9 cellular contexts compared by ENCODE assay signal in genomic region chr13:114319441-114319871, GRCh38. TPM values are rescaled to one million over a fixed set of nuclear protein-coding genes. Genes with fewer than 3 reads are reported as not detected.
DNase-seq lines count a peak whose midpoint lies in the region; ATAC-seq, FAIRE-seq and TF ChIP-seq lines count a peak whose summit lies in the region.
"Had no signal": no experiment of that assay in that cellular context is flagged by ENCODE, and none has a peak within 500 bp of the region (broad histone marks: within the 10 kb centered on the region; RNA-seq: fewer than 3 reads in every experiment).

No MANE protein-coding gene starts in this region.

- no peak for DNase-seq in CD4-positive, alpha-beta memory T cell
- DNase-seq in HS-5 (ENCODE audit: low read depth) = peak; percentile 72
- no peak for DNase-seq in GM12878 (ENCODE audit: low read depth, low spot score)
- DNase-seq in naive thymus-derived CD4-positive, alpha-beta T cell = no peak
- DNase-seq in anterior cingulate cortex (lab: John Stamatoyannopoulos, UW) = no peak
- DNase-seq in NCI-H2081 (lab: John Stamatoyannopoulos, UW) = no peak
- DNase-seq: posterior cingulate gyrus had no signal

- SMC1A ChIA-PET in GM12878 (lab: Charles Lee; ENCODE audit: uncharacterized antibody, unreplicated experiment) = interaction anchor here (0.9 to 5.2 kb wide), 4 partner anchors 8 to 38 kb away, joined by 3 to 43 read pairs (median 3); partner anchors contain the start of gene UPF3A

- peaks cover 2% of the 10 kb centered on the region; the same call in 1 of the 2 replicates for H4K20me1 ChIP-seq in GM12878 (ENCODE audit: control insufficient read depth, insufficient read depth)

- H3K4me1 Mint-ChIP-seq in CD4-positive, alpha-beta memory T cell = peaks cover 31 to 51% (median 38%) of the 10 kb centered on the region in 4 donors
- H3K4me1 Mint-ChIP-seq in naive thymus-derived CD4-positive, alpha-beta T cell = peaks cover 36 to 56% (median 50%) of the 10 kb centered on the region in 7 donors

- ATAC-seq in GM12878 = no peak
- ATAC-seq in naive thymus-derived CD4-positive, alpha-beta T cell = no peak
- ATAC-seq in GM18520 (IDR thresholded peaks at IDR 0.05; ENCODE audit: unreplicated experiment) = no peak

- H3K27ac Mint-ChIP-seq in CD4-positive, alpha-beta memory T cell = peak overlapping the region; percentile 5 to 57 (median 43)
- H3K27ac Mint-ChIP-seq in naive thymus-derived CD4-positive, alpha-beta T cell = peak overlapping the region in 7 of 9 donors; percentile 22 to 75 (median 48)

- TF ChIP-seq RAD21 in GM12878 (IDR thresholded peaks at IDR 0.05; ENCODE audit: insufficient read depth, low read depth, low read length) = no peak

- WGBS in GM12878 (ENCODE audit: insufficient coverage, insufficient replicate concordance, low lambda C conversion rate, missing lambda C conversion rate) = 95% methylated on average over 3 of the region's 3 CpGs

- H3K9me3 Mint-ChIP-seq in CD4-positive, alpha-beta memory T cell = no peaks in the 10 kb centered on the region
- H3K9me3 Mint-ChIP-seq in naive thymus-derived CD4-positive, alpha-beta T cell = no peaks in the 10 kb centered on the region

- H3K27ac ChIP-seq in CD4-positive, alpha-beta memory T cell (ENCODE audit: low read depth, low read length) = no peak overlapping the region
- H3K27ac ChIP-seq in GM12878 (ENCODE audit: control insufficient read depth, insufficient read depth) = no peak overlapping the region; the same call in 1 of the 2 replicates
- H3K27ac ChIP-seq in naive thymus-derived CD4-positive, alpha-beta T cell (ENCODE audit: low read depth, low read length) = no peak overlapping the region
- H3K27ac ChIP-seq: SK-N-MC had no signal

- BruUV-seq in GM12878 (replicated peaks; lab: Mats Ljungman, UMichigan) = TSS peak; percentile 1

- TF ChIP-seq EP300 in GM12878 (IDR thresholded peaks at IDR 0.05; ENCODE audit: borderline replicate concordance in 1 of 2, control insufficient read depth in 1 of 2, low read depth in 2 of 2, low read length in 2 of 2) = no peak

- no peaks in the 10 kb centered on the region for H3K27me3 Mint-ChIP-seq in CD4-positive, alpha-beta memory T cell
- H3K27me3 Mint-ChIP-seq in naive thymus-derived CD4-positive, alpha-beta T cell = no peaks in the 10 kb centered on the region

- H3K9me3 ChIP-seq in CD4-positive, alpha-beta memory T cell (ENCODE audit: control insufficient read depth in 1 of 2, low read length in 2 of 2) = no peaks in the 10 kb centered on the region
- H3K9me3 ChIP-seq in GM12878 (replicated peaks; ENCODE audit: control insufficient read depth, insufficient read depth, low read length) = no peaks in the 10 kb centered on the region
- H3K9me3 ChIP-seq in naive thymus-derived CD4-positive, alpha-beta T cell (ENCODE audit: control insufficient read depth in 2 of 3, low read length in 3 of 3) = no peaks in the 10 kb centered on the region

- intact Hi-C loops in CD4-positive, alpha-beta memory T cell (cut with micrococcal nuclease) = no loop called here
- intact Hi-C loops in GM12878 (cut with micrococcal nuclease; ENCODE audit: unreplicated experiment) = no loop called here
- intact Hi-C loops in naive thymus-derived CD4-positive, alpha-beta T cell (cut with micrococcal nuclease) = no loop called here

- H3K4me1 ChIP-seq in CD4-positive, alpha-beta memory T cell (ENCODE audit: insufficient read depth, low read length) = peaks cover 51% of the 10 kb centered on the region
- no peaks in the 10 kb centered on the region for H3K4me1 ChIP-seq in GM12878 (ENCODE audit: control insufficient read depth, insufficient read depth, low read length)
- H3K4me1 ChIP-seq in naive thymus-derived CD4-positive, alpha-beta T cell (ENCODE audit: control insufficient read depth in 2 of 2, insufficient read depth in 2 of 2, low read length in 2 of 2) = peaks cover 7 to 9% of the 10 kb centered on the region in 2 donors

- TF ChIP-seq CTCF in GM12878 (IDR thresholded peaks at IDR 0.05 in 2 of 3, conservative IDR thresholded peaks at IDR 0.05 in 1 of 3; ENCODE audit: control insufficient read depth in 2 of 3, extremely low read depth in 1 of 3, insufficient read depth in 1 of 3, low read depth in 3 of 3, low read length in 3 of 3) = no peak

- H3K4me2 ChIP-seq in GM12878 (ENCODE audit: control insufficient read depth, insufficient read depth) = peak overlapping the region; percentile 11

- H3K4me3 Mint-ChIP-seq in CD4-positive, alpha-beta memory T cell = no peak overlapping the region
- no peak overlapping the region for H3K4me3 Mint-ChIP-seq in naive thymus-derived CD4-positive, alpha-beta T cell

- peaks cover 36% of the 10 kb centered on the region for H3K36me3 ChIP-seq in CD4-positive, alpha-beta memory T cell (ENCODE audit: insufficient read depth, low read length)
- peaks cover 7 to 16% of the 10 kb centered on the region in 2 experiments for H3K36me3 ChIP-seq in GM12878 (ENCODE audit: control insufficient read depth in 2 of 2, insufficient read depth in 2 of 2, low read length in 1 of 2)
- peaks cover 0 to 31% (median 7%) of the 10 kb centered on the region in 3 experiments for H3K36me3 ChIP-seq in naive thymus-derived CD4-positive, alpha-beta T cell (ENCODE audit: control insufficient read depth in 2 of 3, insufficient read depth in 3 of 3, low read length in 3 of 3)

- H3K9ac ChIP-seq in GM12878 (ENCODE audit: control insufficient read depth, insufficient read depth, low read length) = no peak overlapping the region

- no peaks in the 10 kb centered on the region for H3K27me3 ChIP-seq in CD4-positive, alpha-beta memory T cell (ENCODE audit: insufficient read depth, low read length)
- H3K27me3 ChIP-seq in GM12878 (replicated peaks in 1 of 2; ENCODE audit: control insufficient read depth in 2 of 2, insufficient read depth in 2 of 2, low read length in 1 of 2) = no peaks in the 10 kb centered on the region
- no peaks in the 10 kb centered on the region for H3K27me3 ChIP-seq in naive thymus-derived CD4-positive, alpha-beta T cell (ENCODE audit: control insufficient read depth in 2 of 2, insufficient read depth in 2 of 2, low read length in 2 of 2)

- TF ChIP-seq POLR2A in GM12878 (IDR thresholded peaks at IDR 0.05; ENCODE audit: low read depth, low read length) = no peak

- POLR2A ChIA-PET in CD4-positive, alpha-beta memory T cell (lab: Charles Lee; ENCODE audit: partially characterized antibody) = no interaction called here
- POLR2A ChIA-PET in GM12878 (lab: Charles Lee) = interaction anchor here (1.5 to 3.5 kb wide), 3 partner anchors 14 to 38 kb away, joined by 8 to 19 read pairs (median 9); partner anchors contain the start of gene UPF3A
- POLR2A ChIA-PET in naive thymus-derived CD4-positive, alpha-beta T cell (lab: Charles Lee) = interaction anchor here (0.6 to 1.0 kb wide), 2 partner anchors 18 to 1101 kb away, joined by 3 read pairs; no protein-coding TSS in a partner anchor

- RAD21 ChIA-PET in GM12878 (lab: Charles Lee; ENCODE audit: unreplicated experiment) = interaction anchor here (0.8 to 1.3 kb wide), 2 partner anchors 27 to 83 kb away, joined by 3 to 4 read pairs; no protein-coding TSS in a partner anchor

- in situ Hi-C loops in GM12878 (cut with MboI) = no loop called here

- no peak for FAIRE-seq in GM12878 (lab: Jason Lieb, UNC)

- H2AFZ ChIP-seq in GM12878 (ENCODE audit: control insufficient read depth, low read depth, low read length) = no peak overlapping the region

- CTCF ChIA-PET in CD4-positive, alpha-beta memory T cell (lab: Charles Lee; ENCODE audit: partially characterized antibody) = interaction anchor here (1.4 to 2.4 kb wide), 3 partner anchors 10 to 21 kb away, joined by 3 to 6 read pairs (median 6); no protein-coding TSS in a partner anchor
- CTCF ChIA-PET in GM12878 (lab: Yijun Ruan, JAX) = interaction anchor here (1.0 to 2.5 kb wide), 3 partner anchors 8 to 20 kb away, joined by 4 to 11 read pairs (median 5); no protein-coding TSS in a partner anchor
- CTCF ChIA-PET in naive thymus-derived CD4-positive, alpha-beta T cell (lab: Charles Lee) = no interaction called here

- no peak overlapping the region for H3K4me3 ChIP-seq in CD4-positive, alpha-beta memory T cell (ENCODE audit: low read length in 2 of 2)
- H3K4me3 ChIP-seq in GM12878 = no peak overlapping the region
- H3K4me3 ChIP-seq in naive thymus-derived CD4-positive, alpha-beta T cell (ENCODE audit: low read length) = no peak overlapping the region
- H3K4me3 ChIP-seq: SK-N-MC had no signal

- peaks cover 21 to 42% of the 10 kb centered on the region in 2 donors for H3K36me3 Mint-ChIP-seq in CD4-positive, alpha-beta memory T cell
- peaks cover 12 to 43% (median 27%) of the 10 kb centered on the region in 5 donors for H3K36me3 Mint-ChIP-seq in naive thymus-derived CD4-positive, alpha-beta T cell

- peaks cover 65% of the 10 kb centered on the region for H3K79me2 ChIP-seq in GM12878 (ENCODE audit: control insufficient read depth, insufficient read depth, low read length)

RNA-seq across cellular contexts. Expression of gene CHAMP1, which starts 5.2 kb away (rescaled TPM):
- total RNA-seq in CD4-positive, alpha-beta memory T cell = 10 to 100 TPM; 24.0 to 25.1 TPM
- polyA plus RNA-seq in CD4-positive, alpha-beta memory T cell = 1 to 10 TPM; 5.4 to 8.6 TPM
- total RNA-seq in GM12878 (2013; cell fraction: nucleolus; rRNA removed) = 24.6 and 27.5 TPM in 2 replicates
- total RNA-seq in GM12878 (2014; rRNA removed) = 18.1 and 18.5 TPM in 2 replicates
- 15.7 and 15.8 TPM in 2 replicates for total RNA-seq in GM12878 (2014; rRNA removed; fragmentation: Illumina TruSeq; extraction: Trizol)
- 48.1 and 52.0 TPM in 2 replicates for total RNA-seq in GM12878 (2021)
- polyA plus RNA-seq in GM12878 (2011; ENCODE audit: low read depth) = 13.3 TPM
- 16.0 and 20.2 TPM in 2 replicates for polyA plus RNA-seq in GM12878 (2011; rRNA removed)
- polyA plus RNA-seq in GM12878 (2011; cell fraction: cytosol; rRNA removed) = 21.0 and 31.3 TPM in 2 replicates
- polyA plus RNA-seq in GM12878 (2011; cell fraction: nucleus; rRNA removed) = 36.9 and 45.2 TPM in 2 replicates
- 20.1 and 25.3 TPM in 2 replicates for polyA plus RNA-seq in GM12878 (2012)
- 54.8 and 57.8 TPM in 2 replicates for polyA plus RNA-seq in GM12878 (2014; fragmentation: Illumina TruSeq; extraction: Trizol)
- polyA plus RNA-seq in GM12878 (2014; fragmentation: Nextera tagmentation; extraction: Ambion mirVana) = 1 to 10 TPM; 1.1 to 2.8 TPM
- 27.3 and 27.5 TPM in 2 replicates for polyA plus RNA-seq in GM12878 (2014; rRNA removed)
- polyA plus RNA-seq in GM12878 (2016; fragmentation: Nextera tagmentation; extraction: Ambion mirVana) = 10 to 100 TPM; 39.6 to 39.8 TPM
- 11.8 and 13.0 TPM in 2 replicates for polyA minus RNA-seq in GM12878 (2011; rRNA and poly(A)+ RNA removed)
- 11.5 and 14.7 TPM in 2 replicates for polyA minus RNA-seq in GM12878 (2011; cell fraction: cytosol; rRNA and poly(A)+ RNA removed)
- polyA minus RNA-seq in GM12878 (2011; cell fraction: nucleus; rRNA and poly(A)+ RNA removed) = 15.4 and 28.5 TPM in 2 replicates
- 10 to 100 TPM in 4 of 5 experiments, 1 to 10 TPM in 1; 9.1 to 31.3 (median 24.0) TPM for total RNA-seq in naive thymus-derived CD4-positive, alpha-beta T cell
- polyA plus RNA-seq in naive thymus-derived CD4-positive, alpha-beta T cell = 10 to 100 TPM in 1 of 2 donors, 1 to 10 TPM in 1; 9.8 to 13.3 TPM

RNA-seq across cellular contexts. Expression of gene UPF3A, which starts 38.1 kb away (rescaled TPM):
- total RNA-seq in CD4-positive, alpha-beta memory T cell = 10 to 100 TPM; 85.9 to 91.2 TPM
- 10 to 100 TPM; 11.2 to 34.5 TPM for polyA plus RNA-seq in CD4-positive, alpha-beta memory T cell
- total RNA-seq in GM12878 (2013; cell fraction: nucleolus; rRNA removed) = 73.1 and 73.8 TPM in 2 replicates
- 35.1 and 38.2 TPM in 2 replicates for total RNA-seq in GM12878 (2014; rRNA removed)
- total RNA-seq in GM12878 (2014; rRNA removed; fragmentation: Illumina TruSeq; extraction: Trizol) = 43.5 TPM in 2 replicates
- 40.0 and 42.6 TPM in 2 replicates for total RNA-seq in GM12878 (2021)
- polyA plus RNA-seq in GM12878 (2011; ENCODE audit: low read depth) = 36.7 TPM
- polyA plus RNA-seq in GM12878 (2011; rRNA removed) = 43.1 and 56.7 TPM in 2 replicates
- polyA plus RNA-seq in GM12878 (2011; cell fraction: cytosol; rRNA removed) = 26.0 and 30.5 TPM in 2 replicates
- polyA plus RNA-seq in GM12878 (2011; cell fraction: nucleus; rRNA removed) = 50.5 and 71.9 TPM in 2 replicates
- polyA plus RNA-seq in GM12878 (2012) = 43.3 and 48.8 TPM in 2 replicates
- polyA plus RNA-seq in GM12878 (2014; fragmentation: Illumina TruSeq; extraction: Trizol) = 61.5 and 66.9 TPM in 2 replicates
- polyA plus RNA-seq in GM12878 (2014; fragmentation: Nextera tagmentation; extraction: Ambion mirVana) = 10 to 100 TPM; 18.6 to 34.4 TPM
- 47.7 and 58.6 TPM in 2 replicates for polyA plus RNA-seq in GM12878 (2014; rRNA removed)
- 10 to 100 TPM; 46.4 to 51.8 TPM for polyA plus RNA-seq in GM12878 (2016; fragmentation: Nextera tagmentation; extraction: Ambion mirVana)
- polyA minus RNA-seq in GM12878 (2011; rRNA and poly(A)+ RNA removed) = 12.1 and 12.2 TPM in 2 replicates
- polyA minus RNA-seq in GM12878 (2011; cell fraction: cytosol; rRNA and poly(A)+ RNA removed) = 6.5 TPM in 2 replicates
- 15.5 and 27.9 TPM in 2 replicates for polyA minus RNA-seq in GM12878 (2011; cell fraction: nucleus; rRNA and poly(A)+ RNA removed)
- total RNA-seq in naive thymus-derived CD4-positive, alpha-beta T cell = 10 to 100 TPM; 30.1 to 88.7 (median 62.9) TPM
- 10 to 100 TPM; 12.3 to 24.4 TPM for polyA plus RNA-seq in naive thymus-derived CD4-positive, alpha-beta T cell
